ENCODE assay signal across 19 cellular contexts in genomic region chr2:111134082-111134481, GRCh38. TPM values are rescaled to one million over a fixed set of nuclear protein-coding genes. Genes with fewer than 3 reads are reported as not detected.
DNase-seq lines count a peak whose midpoint lies in the region; ATAC-seq and TF ChIP-seq lines count a peak whose summit lies in the region.
"Had no signal": no experiment of that assay in that cellular context is flagged by ENCODE, and none has a peak within 500 bp of the region (broad histone marks: within the 10 kb centered on the region; RNA-seq: fewer than 3 reads in every experiment).

No MANE protein-coding gene starts in this region.

- ATAC-seq in GM19324 (IDR thresholded peaks at IDR 0.05; ENCODE audit: low FRiP score, unreplicated experiment) = no peak
- ATAC-seq in GM19455 (IDR thresholded peaks at IDR 0.05; ENCODE audit: unreplicated experiment) = no peak
- ATAC-seq: left cardiac atrium, mucosa of descending colon had no signal

- H3K79me2 ChIP-seq in Karpas-422 (ENCODE audit: low read length) (peaks cover 97% of the 10 kb centered on the region), neural progenitor cell (ENCODE audit: low read depth) (peaks cover 100% of the 10 kb centered on the region)

- H3K4me3 ChIP-seq in Karpas-422 (ENCODE audit: low read length) (no peak overlapping the region), cardiac fibroblast (replicated peaks in 1 of 2; ENCODE audit: low read depth in 2 of 2, low read length in 2 of 2) (no peak overlapping the region), neural progenitor cell (no peak overlapping the region)
- H3K4me3 ChIP-seq: mucosa of descending colon had no signal

- H4K20me1 ChIP-seq in Karpas-422 (ENCODE audit: insufficient read depth, low read depth, low read length) = peaks cover 64% of the 10 kb centered on the region
- peaks cover 97% of the 10 kb centered on the region for H4K20me1 ChIP-seq in neural progenitor cell (ENCODE audit: low read depth)

- H3K27ac ChIP-seq in Karpas-422 (ENCODE audit: low read length) (peak overlapping the region; percentile 86), neural progenitor cell (no peak overlapping the region)

- H3K9ac ChIP-seq in Karpas-422 (ENCODE audit: low read length) (no peak overlapping the region), neural progenitor cell (no peak overlapping the region)

- H2AFZ ChIP-seq in Karpas-422 (ENCODE audit: low read length) (no peak overlapping the region), neural progenitor cell (replicated peaks) (no peak overlapping the region)

- H3K9me3 Mint-ChIP-seq in CD14-positive monocyte (no peaks in the 10 kb centered on the region), neural progenitor cell (no peaks in the 10 kb centered on the region)
- H3K9me3 Mint-ChIP-seq: T-helper 2 cell treated with Interferon-gamma antibody and Interleukin-4, amounts not matched to agents 5 μg/mL and 100 μg/mL, for 36 hours had no signal

- H3K4me1 ChIP-seq in Karpas-422 (ENCODE audit: low read length) (peaks cover 70% of the 10 kb centered on the region), neural progenitor cell (peaks cover 26% of the 10 kb centered on the region)

- H3K36me3 Mint-ChIP-seq in CD14-positive monocyte = peaks cover 78% of the 10 kb centered on the region in 2 donors
- peaks cover 65% of the 10 kb centered on the region for H3K36me3 Mint-ChIP-seq in neural progenitor cell

- no peak overlapping the region for H3K4me3 Mint-ChIP-seq in CD14-positive monocyte
- no peak overlapping the region for H3K4me3 Mint-ChIP-seq in neural progenitor cell
- H3K4me3 Mint-ChIP-seq: T-helper 2 cell treated with Interferon-gamma antibody and Interleukin-4, amounts not matched to agents 5 μg/mL and 100 μg/mL, for 36 hours had no signal

- DNase-seq in CD14-positive monocyte (ENCODE audit: low spot score) = no peak
- no peak for DNase-seq in Karpas-422
- no peak for DNase-seq in cardiac fibroblast (ENCODE audit: low read depth in 2 of 2)
- DNase-seq in neural progenitor cell (ENCODE audit: low spot score) = no peak
- DNase-seq in stimulated activated CD8-positive, alpha-beta memory T cell treated with anti-CD3 and anti-CD28 coated beads, Interleukin-4, amount 100 ng/mL, for 48 hours = no peak
- no peak for DNase-seq in NCI-H524 treated with DMSO at 0.1 percent for 48 hours (lab: John Stamatoyannopoulos, UW)
- DNase-seq: activated CD4-positive, alpha-beta T cell treated with anti-CD3 and anti-CD28 coated beads for 1 hour; activated CD8-positive, alpha-beta memory T cell treated with anti-CD3 and anti-CD28 coated beads, Interleukin-2, amount 50 U/mL, for 4 hours; activated naive CD4-positive, alpha-beta T cell; AML-193; left cardiac atrium; mucosa of descending colon; NCI-H1417; NK-92 treated with Interleukin-12 subunit alpha and Interleukin-12 subunit beta, amount 100 ng/mL, for 24 hours; occipital lobe; stimulated activated CD4-positive, alpha-beta T cell treated with anti-CD3 and anti-CD28 coated beads, Interleukin-4, amount 100 ng/mL, for 24 hours had no signal

- no peaks in the 10 kb centered on the region for H3K9me3 ChIP-seq in Karpas-422 (ENCODE audit: low read length)
- no peaks in the 10 kb centered on the region for H3K9me3 ChIP-seq in neural progenitor cell (ENCODE audit: low read depth)
- H3K9me3 ChIP-seq: mucosa of descending colon had no signal

- H3K9me2 ChIP-seq in Karpas-422 (replicated peaks; ENCODE audit: insufficient read depth, low read length) = no peaks in the 10 kb centered on the region

- intact Hi-C loops in CD14-positive monocyte (cut with micrococcal nuclease) = no loop called here

- H3F3A ChIP-seq in neural progenitor cell (ENCODE audit: low read depth) = no peaks in the 10 kb centered on the region

- peaks cover 16% of the 10 kb centered on the region for H3K4me1 Mint-ChIP-seq in CD14-positive monocyte
- peaks cover 24% of the 10 kb centered on the region for H3K4me1 Mint-ChIP-seq in neural progenitor cell

- H3K4me2 ChIP-seq in Karpas-422 (ENCODE audit: low read depth, low read length, poor library complexity, severe bottlenecking) (peak overlapping the region; percentile 61), neural progenitor cell (peak overlapping the region; percentile 9)

- H3K27ac Mint-ChIP-seq in CD14-positive monocyte (no peak overlapping the region), neural progenitor cell (no peak overlapping the region)
- H3K27ac Mint-ChIP-seq: T-helper 2 cell treated with Interferon-gamma antibody and Interleukin-4, amounts not matched to agents 5 μg/mL and 100 μg/mL, for 36 hours had no signal

- H3K36me3 ChIP-seq in Karpas-422 (ENCODE audit: insufficient read depth, low read length) (peaks cover 89% of the 10 kb centered on the region), neural progenitor cell (peaks cover 35% of the 10 kb centered on the region)

- H3K27me3 Mint-ChIP-seq in CD14-positive monocyte (ENCODE audit: low read depth in 3 of 3) (no peaks in the 10 kb centered on the region), neural progenitor cell (ENCODE audit: insufficient read depth, low read depth) (no peaks in the 10 kb centered on the region)

- TF ChIP-seq CTCF in CD14-positive monocyte (IDR thresholded peaks at IDR 0.05) = peak; percentile 70
- peak; percentile 34 for TF ChIP-seq CTCF in cardiac fibroblast (IDR thresholded peaks at IDR 0.05; ENCODE audit: low read depth, low read length)
- TF ChIP-seq CTCF in neural progenitor cell (IDR thresholded peaks at IDR 0.05) = peak; percentile 16

- no peaks in the 10 kb centered on the region for H3K27me3 ChIP-seq in Karpas-422 (ENCODE audit: low read length)
- no peaks in the 10 kb centered on the region for H3K27me3 ChIP-seq in neural progenitor cell

RNA-seq across cellular contexts. Expression of gene BCL2L11, which starts 13.4 kb away (rescaled TPM):
- polyA plus RNA-seq in CD14-positive monocyte = 10 to 100 TPM in 1 of 2 donors, 1 to 10 TPM in 1; 8.8 to 20.4 TPM
- total RNA-seq in Karpas-422 (2014; rRNA removed; shearing (Covaris generic); ENCODE audit: low replicate concordance) = 29.7 and 51.9 TPM in 2 replicates
- 46.9 and 54.9 TPM in 2 replicates for total RNA-seq in neural progenitor cell (ENCODE audit: low replicate concordance)

Comparison
In these comparisons a context has a peak if more than half of its experiments do, and no peak if none do; other contexts are left out.
1. CTCF ChIP-seq: peak in every context shown above with its lines; median percentile 70 in CD14-positive monocyte; 34 in cardiac fibroblast; 16 in neural progenitor cell.